In genomic region chr10:5723692-5724091, GRCh38 we compare ENCODE assay signal across 24 cellular contexts. TPM values are rescaled to one million over a fixed set of nuclear protein-coding genes. Genes with fewer than 3 reads are reported as not detected.
DNase-seq lines count a peak whose midpoint lies in the region; ATAC-seq and TF ChIP-seq lines count a peak whose summit lies in the region.
"Had no signal": no experiment of that assay in that cellular context is flagged by ENCODE, and none has a peak within 500 bp of the region (broad histone marks: within the 10 kb centered on the region; RNA-seq: fewer than 3 reads in every experiment).

No MANE protein-coding gene starts in this region.

- H3K4me3 ChIP-seq in KMS-11 (IDR thresholded peaks at IDR 0.05; ENCODE audit: insufficient read depth, low read depth, low read length) = no peak overlapping the region
- no peak overlapping the region for H3K4me3 ChIP-seq in MG63
- H3K4me3 ChIP-seq: gastroesophageal sphincter, psoas muscle, SK-N-MC, skin epidermis, tibial artery had no signal

- no peaks in the 10 kb centered on the region for H3K9me3 Mint-ChIP-seq in activated T-cell treated with anti-CD3 and anti-CD28 coated beads, Interleukin-2, amount 50 U/mL, for 24 hours
- H3K9me3 Mint-ChIP-seq in activated naive CD8-positive, alpha-beta T cell (ENCODE audit: low read depth) = no peaks in the 10 kb centered on the region
- no peaks in the 10 kb centered on the region for H3K9me3 Mint-ChIP-seq in nephron progenitor cell
- H3K9me3 Mint-ChIP-seq: CD14-positive monocyte; natural killer cell treated with Interleukin-12 subunit alpha and Interleukin-12 subunit beta and Interleukin-15 and Interleukin-18, amount 100 ng/mL, for 72 hours had no signal

- H3K4me3 Mint-ChIP-seq in activated T-cell treated with anti-CD3 and anti-CD28 coated beads, Interleukin-2, amount 50 U/mL, for 24 hours = no peak overlapping the region
- no peak overlapping the region for H3K4me3 Mint-ChIP-seq in activated naive CD8-positive, alpha-beta T cell
- no peak overlapping the region for H3K4me3 Mint-ChIP-seq in nephron progenitor cell
- H3K4me3 Mint-ChIP-seq: CD14-positive monocyte; natural killer cell treated with Interleukin-12 subunit alpha and Interleukin-12 subunit beta and Interleukin-15 and Interleukin-18, amount 100 ng/mL, for 72 hours had no signal

- H4K20me1 ChIP-seq in KMS-11 (ENCODE audit: insufficient read depth) = no peaks in the 10 kb centered on the region

- H3K27ac Mint-ChIP-seq in activated T-cell treated with anti-CD3 and anti-CD28 coated beads, Interleukin-2, amount 50 U/mL, for 24 hours = peak overlapping the region; percentile 0
- peak overlapping the region; percentile 42 for H3K27ac Mint-ChIP-seq in activated naive CD8-positive, alpha-beta T cell
- peak overlapping the region; percentile 50 for H3K27ac Mint-ChIP-seq in nephron progenitor cell

- H3K9me3 ChIP-seq in MG63 = no peaks in the 10 kb centered on the region
- H3K9me3 ChIP-seq: gastroesophageal sphincter, psoas muscle, tibial artery had no signal

- peak overlapping the region; percentile 69 for H3K4me2 ChIP-seq in KMS-11

- no peak for ATAC-seq in GM21786 (IDR thresholded peaks at IDR 0.05; ENCODE audit: unreplicated experiment)
- no peak for ATAC-seq in GM19463 (IDR thresholded peaks at IDR 0.05; ENCODE audit: unreplicated experiment)
- ATAC-seq: gastroesophageal sphincter; natural killer cell treated with Interleukin-12 subunit alpha and Interleukin-12 subunit beta and Interleukin-15 and Interleukin-18, amount 100 ng/mL, for 72 hours; psoas muscle had no signal

- no peak for DNase-seq in activated T-cell treated with anti-CD3 and anti-CD28 coated beads, Interleukin-2, amount 50 U/mL, for 24 hours
- no peak for DNase-seq in activated T-cell treated with anti-CD3 and anti-CD28 coated beads, Interleukin-2, amount 50 U/mL, for 1 hour
- DNase-seq in nephron progenitor cell (no peak), MG63 (no peak)
- DNase-seq: activated CD4-positive, CD25-positive, alpha-beta regulatory T cell; activated effector memory CD4-positive, alpha-beta T cell treated with Interleukin-2 at 50 U/mL for 16 hours; erythroblast; GDM1; GOT3; IMR-90; NCI-H187 treated with DMSO at 0.1 percent for 48 hours; psoas muscle; stimulated activated naive CD4-positive, alpha-beta T cell; tibial artery had no signal

- H3K36me3 Mint-ChIP-seq in activated T-cell treated with anti-CD3 and anti-CD28 coated beads, Interleukin-2, amount 50 U/mL, for 24 hours (ENCODE audit: low read depth) = peaks cover 84% of the 10 kb centered on the region
- peaks cover 12% of the 10 kb centered on the region for H3K36me3 Mint-ChIP-seq in activated naive CD8-positive, alpha-beta T cell
- peaks cover 45% of the 10 kb centered on the region for H3K36me3 Mint-ChIP-seq in nephron progenitor cell (ENCODE audit: low read depth)

- H3K4me1 ChIP-seq in KMS-11 (ENCODE audit: low read depth, poor library complexity, severe bottlenecking) = peaks cover 25% of the 10 kb centered on the region
- H3K4me1 ChIP-seq: gastroesophageal sphincter, psoas muscle, tibial artery had no signal

- H3K79me2 ChIP-seq in KMS-11 (ENCODE audit: insufficient read depth, low read depth) = peaks cover 30% of the 10 kb centered on the region; the same call in 1 of the 2 replicates

- 0 out of 2 replicates have a peak, but pooled peaks cover 5% of the 10 kb centered on the region for H3K36me3 ChIP-seq in KMS-11 (ENCODE audit: insufficient read depth)
- H3K36me3 ChIP-seq in MG63 = peaks cover 50% of the 10 kb centered on the region

- H3K27me3 Mint-ChIP-seq in activated T-cell treated with anti-CD3 and anti-CD28 coated beads, Interleukin-2, amount 50 U/mL, for 24 hours = no peaks in the 10 kb centered on the region
- no peaks in the 10 kb centered on the region for H3K27me3 Mint-ChIP-seq in activated naive CD8-positive, alpha-beta T cell
- no peaks in the 10 kb centered on the region for H3K27me3 Mint-ChIP-seq in nephron progenitor cell (ENCODE audit: low read depth, poor library complexity)
- H3K27me3 Mint-ChIP-seq: natural killer cell treated with Interleukin-12 subunit alpha and Interleukin-12 subunit beta and Interleukin-15 and Interleukin-18, amount 100 ng/mL, for 72 hours had no signal

- H3K27me3 ChIP-seq in KMS-11 (ENCODE audit: insufficient read depth, low read depth) (no peaks in the 10 kb centered on the region), MG63 (no peaks in the 10 kb centered on the region)
- H3K27me3 ChIP-seq: gastroesophageal sphincter, tibial artery had no signal

- peaks cover 16% of the 10 kb centered on the region for H3K4me1 Mint-ChIP-seq in activated T-cell treated with anti-CD3 and anti-CD28 coated beads, Interleukin-2, amount 50 U/mL, for 24 hours (ENCODE audit: low read depth)
- H3K4me1 Mint-ChIP-seq in activated naive CD8-positive, alpha-beta T cell (ENCODE audit: low read depth) = peaks cover 20% of the 10 kb centered on the region
- no peaks in the 10 kb centered on the region for H3K4me1 Mint-ChIP-seq in nephron progenitor cell

- TF ChIP-seq CTCF in KMS-11 (conservative IDR thresholded peaks at IDR 0.05; ENCODE audit: low read depth, low read length) = no peak
- TF ChIP-seq CTCF in nephron progenitor cell (IDR thresholded peaks at IDR 0.05) = no peak

- H3K9ac ChIP-seq in KMS-11 = peak overlapping the region; percentile 24; the same call in 1 of the 2 replicates

- no peak overlapping the region for H2AFZ ChIP-seq in KMS-11 (ENCODE audit: low read depth)

- H3K27ac ChIP-seq in KMS-11 = peak overlapping the region; percentile 62
- H3K27ac ChIP-seq: gastroesophageal sphincter, HL-60, psoas muscle, SK-N-MC, skin epidermis, tibial artery had no signal

RNA-seq across cellular contexts. Expression of gene TASOR2, which starts 39.1 kb away (rescaled TPM):
- 18.1 and 39.1 TPM in 2 replicates for total RNA-seq in MG63 (2014; rRNA removed; shearing (Covaris generic); ENCODE audit: low replicate concordance)

RNA-seq across cellular contexts. Expression of gene ASB13, which starts 57.3 kb away (rescaled TPM):
- 0.59 and 0.92 TPM in 2 replicates for total RNA-seq in MG63 (2014; rRNA removed; shearing (Covaris generic); ENCODE audit: low replicate concordance)

Comparison
In these comparisons a context has a peak if more than half of its experiments do, and no peak if none do; other contexts are left out.
1. H3K27ac Mint-ChIP-seq: peak in every context shown above with its lines; median percentile 50 in nephron progenitor cell; 42 in activated naive CD8-positive, alpha-beta T cell; 0 in activated T-cell treated with anti-CD3 and anti-CD28 coated beads, Interleukin-2, amount 50 U/mL, for 24 hours.